Comparison of ENCODE assay signal across 25 cellular contexts in genomic region chr10:81071087-81071796, GRCh38.
DNase-seq lines count a peak whose midpoint lies in the region; ATAC-seq, FAIRE-seq and TF ChIP-seq lines count a peak whose summit lies in the region.
"Had no signal": no experiment of that assay in that cellular context is flagged by ENCODE, and none has a peak within 500 bp of the region (broad histone marks: within the 10 kb centered on the region; RNA-seq: fewer than 3 reads in every experiment).

No MANE protein-coding gene starts in this region.

- H3K9me3 Mint-ChIP-seq in immature natural killer cell = peaks cover 0 to 4% (median 0%) of the 10 kb centered on the region in 6 donors
- no peaks in the 10 kb centered on the region for H3K9me3 Mint-ChIP-seq in activated CD4-positive, alpha-beta memory T cell treated with anti-CD3 and anti-CD28 coated beads, Interleukin-2, amount 10 ng/mL, durations not matched to agents 7 days and 5 days
- H3K9me3 Mint-ChIP-seq: CD14-positive monocyte had no signal

- H4K5ac ChIP-seq in H1 (ENCODE audit: insufficient read length, low read depth, low read length) = no peak overlapping the region

- H2BK5ac ChIP-seq in H1 (ENCODE audit: low read depth, low read length) = no peak overlapping the region

- ATAC-seq in A549 = no peak
- no peak for ATAC-seq in foreskin keratinocyte
- ATAC-seq: GM12878 had no signal

- H3K9me3 ChIP-seq in A549 = no peaks in the 10 kb centered on the region
- no peaks in the 10 kb centered on the region for H3K9me3 ChIP-seq in A673 (ENCODE audit: low read depth, low read length, poor library complexity, severe bottlenecking)
- H3K9me3 ChIP-seq in SK-N-MC (ENCODE audit: low read depth, low read length) = 0 out of 2 replicates have a peak, but pooled peaks cover 2% of the 10 kb centered on the region
- H3K9me3 ChIP-seq in H1 (ENCODE audit: insufficient read depth in 2 of 2, low read depth in 1 of 2, low read length in 1 of 2) = no peaks in the 10 kb centered on the region
- H3K9me3 ChIP-seq: BE2C, BLaER1 had no signal

- no peak overlapping the region for H2AFZ ChIP-seq in H1 (ENCODE audit: low read length)

- H2BK15ac ChIP-seq in H1 (ENCODE audit: low read length) = no peak overlapping the region

- POLR2A ChIA-PET in A549 (lab: Yijun Ruan, JAX) = no interaction called here
- POLR2A ChIA-PET in A673 (lab: Charles Lee; ENCODE audit: low non-redundant PET) = interaction anchor here (0.6 kb wide), 1 partner anchor 376 kb away, joined by 4 read pairs; no protein-coding TSS in a partner anchor
- POLR2A ChIA-PET in H1 (lab: Charles Lee; ENCODE audit: partially characterized antibody) = no interaction called here
- POLR2A ChIA-PET in activated CD4-positive, alpha-beta memory T cell treated with anti-CD3 and anti-CD28 coated beads, Interleukin-2, amount 10 ng/mL, durations not matched to agents 7 days and 5 days (lab: Charles Lee) = no interaction called here

- H3K4ac ChIP-seq in H1 (replicated peaks; ENCODE audit: insufficient read length, low read depth, low read length) = no peak overlapping the region

- no peaks in the 10 kb centered on the region for H3K79me2 ChIP-seq in H1 (ENCODE audit: control insufficient read depth in 1 of 2, insufficient read depth in 2 of 2, low read length in 2 of 2)

- no peak overlapping the region for H3K27ac Mint-ChIP-seq in immature natural killer cell
- no peak overlapping the region for H3K27ac Mint-ChIP-seq in activated CD4-positive, alpha-beta memory T cell treated with anti-CD3 and anti-CD28 coated beads, Interleukin-2, amount 10 ng/mL, durations not matched to agents 7 days and 5 days
- H3K27ac Mint-ChIP-seq: CD14-positive monocyte; CD4-positive, alpha-beta memory T cell; CD4-positive, CD25-positive, alpha-beta regulatory T cell; CD8-positive, alpha-beta memory T cell had no signal

- no peaks in the 10 kb centered on the region for H3K36me3 ChIP-seq in A673 (ENCODE audit: insufficient read depth, low read length, poor library complexity, severe bottlenecking)
- H3K36me3 ChIP-seq in SK-N-MC (ENCODE audit: insufficient read depth, low read length) = no peaks in the 10 kb centered on the region
- no peaks in the 10 kb centered on the region for H3K36me3 ChIP-seq in H1 (ENCODE audit: control insufficient read depth in 2 of 4, insufficient read depth in 4 of 4, low read length in 3 of 4)
- H3K36me3 ChIP-seq: BE2C, BLaER1 had no signal

- H2BK12ac ChIP-seq in H1 (ENCODE audit: low read depth, low read length) = no peak overlapping the region

- H3K4me2 ChIP-seq in A549 (no peak overlapping the region), H1 (ENCODE audit: insufficient read depth in 1 of 2, low read depth in 2 of 2, low read length in 2 of 2) (no peak overlapping the region)
- H3K4me2 ChIP-seq: BLaER1 had no signal

- H4K20me1 ChIP-seq in H1 (replicated peaks in 1 of 2; ENCODE audit: control insufficient read depth in 1 of 2, insufficient read depth in 2 of 2, low read length in 2 of 2) = no peaks in the 10 kb centered on the region
- H4K20me1 ChIP-seq: BLaER1 had no signal

- H3K23me2 ChIP-seq in H1 (ENCODE audit: low read depth, low read length) = no peaks in the 10 kb centered on the region

- 10% methylated on average over 3 of the region's 3 CpGs for WGBS in A549 (ENCODE audit: missing lambda C conversion rate)
- WGBS in H1 (ENCODE audit: extremely low coverage in 1 of 2, insufficient coverage in 1 of 2, insufficient read length in 1 of 2, insufficient replicate concordance in 2 of 2, low coverage in 1 of 2, low lambda C conversion rate in 2 of 2, missing lambda C conversion rate in 1 of 2), 2 experiments = 76% methylated on average over 3 of the region's 3 CpGs; no CpG with 5 or more reads in 1 of the 2 experiments

- no peak overlapping the region for H3K4me3 Mint-ChIP-seq in immature natural killer cell
- H3K4me3 Mint-ChIP-seq in activated CD4-positive, alpha-beta memory T cell treated with anti-CD3 and anti-CD28 coated beads, Interleukin-2, amount 10 ng/mL, durations not matched to agents 7 days and 5 days = no peak overlapping the region
- H3K4me3 Mint-ChIP-seq: CD14-positive monocyte; CD4-positive, alpha-beta memory T cell; CD4-positive, CD25-positive, alpha-beta regulatory T cell; CD8-positive, alpha-beta memory T cell had no signal

- CTCF ChIA-PET in A549 (lab: Yijun Ruan, JAX) = no interaction called here
- CTCF ChIA-PET in A673 (lab: Charles Lee) = no interaction called here
- CTCF ChIA-PET in H1 (lab: Charles Lee; ENCODE audit: partially characterized antibody) = interaction anchor here (3.7 kb wide), 1 partner anchor 10 kb away, joined by 18 read pairs; no protein-coding TSS in a partner anchor
- CTCF ChIA-PET in activated CD4-positive, alpha-beta memory T cell treated with anti-CD3 and anti-CD28 coated beads, Interleukin-2, amount 10 ng/mL, durations not matched to agents 7 days and 5 days (lab: Charles Lee) = no interaction called here

- no peak overlapping the region for H2AK5ac ChIP-seq in H1 (ENCODE audit: low read depth, low read length)

- no peak overlapping the region for H2BK120ac ChIP-seq in H1 (replicated peaks; ENCODE audit: low read depth, low read length)

- H2BK20ac ChIP-seq in H1 (ENCODE audit: low read length) = no peak overlapping the region

- DNase-seq in A549 (ENCODE audit: low read depth in 1 of 2, low spot score in 1 of 2) = no peak
- DNase-seq in A673 (ENCODE audit: low spot score) = no peak
- no peak for DNase-seq in SK-N-MC (ENCODE audit: low read depth, low spot score)
- DNase-seq in H1 (ENCODE audit: low read depth in 1 of 2, low spot score in 2 of 2) = no peak
- DNase-seq in immature natural killer cell = no peak
- DNase-seq in activated CD4-positive, alpha-beta memory T cell treated with anti-CD3 and anti-CD28 coated beads, Interleukin-2, amount 10 ng/mL, durations not matched to agents 7 days and 5 days = no peak
- no peak for DNase-seq in foreskin keratinocyte
- no peak for DNase-seq in DMS53 treated with DMSO at 0.1 percent for 48 hours (lab: John Stamatoyannopoulos, UW; ENCODE audit: unreplicated experiment)
- DNase-seq: 8988T; ACHN; BE2C; C1 segment of cervical spinal cord; CD4-positive, alpha-beta memory T cell; CD4-positive, CD25-positive, alpha-beta regulatory T cell; COR-L47; DMS79; DND-41; EL; GDM1 had no signal

- H3K27me3 ChIP-seq in A673 (replicated peaks; ENCODE audit: insufficient read depth, low read depth, low read length, poor library complexity) (no peaks in the 10 kb centered on the region), H1 (replicated peaks in 1 of 4; ENCODE audit: control insufficient read depth in 3 of 4, extremely low read depth in 1 of 4, insufficient read depth in 3 of 4, low read length in 3 of 4) (no peaks in the 10 kb centered on the region), foreskin keratinocyte (no peaks in the 10 kb centered on the region)
- H3K27me3 ChIP-seq: BE2C, BLaER1 had no signal

- H3K14ac ChIP-seq in H1 (ENCODE audit: insufficient read length) = no peak overlapping the region

- no peaks in the 10 kb centered on the region for H3K79me1 ChIP-seq in H1 (ENCODE audit: low read depth, low read length)

- TF ChIP-seq RAD21 in A549 (conservative IDR thresholded peaks at IDR 0.05 in 1 of 2, IDR thresholded peaks at IDR 0.05 in 1 of 2) = no peak
- no peak for TF ChIP-seq RAD21 in H1 (IDR thresholded peaks at IDR 0.05 in 1 of 2, conservative IDR thresholded peaks at IDR 0.05 in 1 of 2; ENCODE audit: low read depth in 2 of 2, low read length in 2 of 2)

- H3K18ac ChIP-seq in H1 (ENCODE audit: extremely low read depth, low read length) = no peak overlapping the region

- H3K36me3 Mint-ChIP-seq in immature natural killer cell = no peaks in the 10 kb centered on the region
- no peaks in the 10 kb centered on the region for H3K36me3 Mint-ChIP-seq in activated CD4-positive, alpha-beta memory T cell treated with anti-CD3 and anti-CD28 coated beads, Interleukin-2, amount 10 ng/mL, durations not matched to agents 7 days and 5 days (ENCODE audit: low read depth)
- H3K36me3 Mint-ChIP-seq: CD14-positive monocyte; CD4-positive, alpha-beta memory T cell; CD4-positive, CD25-positive, alpha-beta regulatory T cell; CD8-positive, alpha-beta memory T cell had no signal

- intact Hi-C loops in A673 (cut with micrococcal nuclease; ENCODE audit: unreplicated experiment) = no loop called here

- no peak overlapping the region for H3K4me3 ChIP-seq in A549
- H3K4me3 ChIP-seq in A673 (ENCODE audit: low read depth, low read length, poor library complexity, severe bottlenecking) = no peak overlapping the region
- H3K4me3 ChIP-seq in SK-N-MC = no peak overlapping the region
- H3K4me3 ChIP-seq in H1 (ENCODE audit: extremely low read depth in 1 of 4, insufficient read depth in 2 of 4, low read depth in 3 of 4, low read length in 4 of 4) = no peak overlapping the region
- H3K4me3 ChIP-seq: BLaER1, GM12878 had no signal

- H3K56ac ChIP-seq in H1 (replicated peaks; ENCODE audit: insufficient read length, low read depth, low read length) = no peak overlapping the region

- H3K4me1 ChIP-seq in A549 (no peaks in the 10 kb centered on the region), A673 (ENCODE audit: insufficient read depth, low read length, poor library complexity, severe bottlenecking) (no peaks in the 10 kb centered on the region), H1 (replicated peaks in 1 of 4; ENCODE audit: control insufficient read depth in 3 of 4, insufficient read depth in 4 of 4, low read length in 3 of 4) (no peaks in the 10 kb centered on the region), foreskin keratinocyte (no peaks in the 10 kb centered on the region)
- H3K4me1 ChIP-seq: BE2C, BLaER1 had no signal

- TF ChIP-seq CTCF in A549 (IDR thresholded peaks at IDR 0.05) = no peak
- no peak for TF ChIP-seq CTCF in A673 (conservative IDR thresholded peaks at IDR 0.05; ENCODE audit: low read depth, low read length)
- TF ChIP-seq CTCF in H1 (IDR thresholded peaks at IDR 0.05; ENCODE audit: control extremely low read depth in 1 of 3, insufficient read depth in 1 of 3, low read depth in 1 of 3, low read length in 3 of 3) = no peak
- TF ChIP-seq CTCF in foreskin keratinocyte (conservative IDR thresholded peaks at IDR 0.05) = no peak

- H3K9ac ChIP-seq in SK-N-MC (ENCODE audit: insufficient read length) = peak overlapping the region; percentile 26
- no peak overlapping the region for H3K9ac ChIP-seq in H1 (replicated peaks in 1 of 4; ENCODE audit: extremely low read depth in 1 of 4, low read depth in 3 of 4, low read length in 3 of 4)
- H3K9ac ChIP-seq: BLaER1 had no signal

- no TSS peak for BruUV-seq in A673 (replicated peaks; lab: Mats Ljungman, UMichigan)

- H3K27ac ChIP-seq in A549 = no peak overlapping the region
- H3K27ac ChIP-seq in A673 (ENCODE audit: low read depth, low read length, poor library complexity, severe bottlenecking) = peak overlapping the region; percentile 19
- peak overlapping the region; percentile 98 for H3K27ac ChIP-seq in SK-N-MC
- no peak overlapping the region for H3K27ac ChIP-seq in H1 (ENCODE audit: low read depth, low read length)
- no peak overlapping the region for H3K27ac ChIP-seq in foreskin keratinocyte
- H3K27ac ChIP-seq: BLaER1 had no signal

- FAIRE-seq in A549 (lab: Jason Lieb, UNC) (no peak), H1 (lab: Jason Lieb, UNC) (no peak)
- FAIRE-seq: A204.1, GM12878, GM12892 had no signal

- no peak overlapping the region for H4K8ac ChIP-seq in H1 (ENCODE audit: extremely low read depth, insufficient read depth, low read length)

- no peaks in the 10 kb centered on the region for H3K4me1 Mint-ChIP-seq in immature natural killer cell
- no peaks in the 10 kb centered on the region for H3K4me1 Mint-ChIP-seq in activated CD4-positive, alpha-beta memory T cell treated with anti-CD3 and anti-CD28 coated beads, Interleukin-2, amount 10 ng/mL, durations not matched to agents 7 days and 5 days
- H3K4me1 Mint-ChIP-seq: CD14-positive monocyte; CD4-positive, alpha-beta memory T cell; CD4-positive, CD25-positive, alpha-beta regulatory T cell; CD8-positive, alpha-beta memory T cell had no signal

- TF ChIP-seq EP300 in A549 (IDR thresholded peaks at IDR 0.05) (no peak), H1 (IDR thresholded peaks at IDR 0.05; ENCODE audit: borderline replicate concordance in 1 of 2, low read depth in 2 of 2, low read length in 2 of 2) (no peak)

- no peak for TF ChIP-seq POLR2A in A549 (IDR thresholded peaks at IDR 0.05; ENCODE audit: low read length)
- TF ChIP-seq POLR2A in H1 (IDR thresholded peaks at IDR 0.05; ENCODE audit: control extremely low read depth in 1 of 2, low read depth in 2 of 2, low read length in 2 of 2) = no peak

- no peak overlapping the region for H4K91ac ChIP-seq in H1 (replicated peaks; ENCODE audit: insufficient read length, low read length)

- peaks cover 0 to 1% (median 0%) of the 10 kb centered on the region in 3 donors for H3K27me3 Mint-ChIP-seq in immature natural killer cell (ENCODE audit: low read depth in 3 of 3)
- no peaks in the 10 kb centered on the region for H3K27me3 Mint-ChIP-seq in activated CD4-positive, alpha-beta memory T cell treated with anti-CD3 and anti-CD28 coated beads, Interleukin-2, amount 10 ng/mL, durations not matched to agents 7 days and 5 days
- H3K27me3 Mint-ChIP-seq: CD4-positive, alpha-beta memory T cell; CD4-positive, CD25-positive, alpha-beta regulatory T cell; CD8-positive, alpha-beta memory T cell had no signal

- no peak overlapping the region for H3K23ac ChIP-seq in H1 (ENCODE audit: insufficient read length)

Comparison
In these comparisons a context has a peak if more than half of its experiments do, and no peak if none do; other contexts are left out.
1. H3K27ac ChIP-seq: peak in A673 (single experiment) and SK-N-MC (single experiment); none in A549 (0 of 2), H1 (single experiment) and foreskin keratinocyte (single experiment).
2. Of the 18 proteins assayed by ChIP-seq in both H1 and A549: peak only in H1: none; only in A549: none; in both: MAFK; in neither: 17.